Comparison of ENCODE assay signal across 17 cellular contexts in genomic region chr15:39631357-39631756, GRCh38. TPM values are rescaled to one million over a fixed set of nuclear protein-coding genes. Genes with fewer than 3 reads are reported as not detected.
DNase-seq lines count a peak whose midpoint lies in the region; ATAC-seq and TF ChIP-seq lines count a peak whose summit lies in the region.
"Had no signal": no experiment of that assay in that cellular context is flagged by ENCODE, and none has a peak within 500 bp of the region (broad histone marks: within the 10 kb centered on the region; RNA-seq: fewer than 3 reads in every experiment).

No MANE protein-coding gene starts in this region.

- H3K14ac ChIP-seq in IMR-90 (replicated peaks; ENCODE audit: low read depth, low read length): no peak overlapping the region

- H2BK15ac ChIP-seq in IMR-90 (ENCODE audit: low read depth, low read length): no peak overlapping the region

- H3K56ac ChIP-seq in IMR-90 (ENCODE audit: extremely low read depth, insufficient read depth, low read length): no peak overlapping the region

- H3K27me3 ChIP-seq in IMR-90 (ENCODE audit: control insufficient read depth, insufficient read depth, low read length): no peaks in the 10 kb centered on the region
- no peaks in the 10 kb centered on the region for H3K27me3 ChIP-seq in prostate gland (replicated peaks; ENCODE audit: insufficient read depth)
- H3K27me3 ChIP-seq: right lobe of liver, testis had no signal

- no peak overlapping the region for H3K9ac ChIP-seq in IMR-90 (ENCODE audit: low read depth, low read length)

- no peaks in the 10 kb centered on the region for H4K20me1 ChIP-seq in IMR-90 (ENCODE audit: insufficient read depth, low read length)

- H3K27me3 Mint-ChIP-seq in activated CD4-positive, alpha-beta T cell treated with anti-CD3 and anti-CD28 coated beads for 36 hours: peaks cover 2% of the 10 kb centered on the region
- H3K27me3 Mint-ChIP-seq in activated naive CD8-positive, alpha-beta T cell treated with anti-CD3 and anti-CD28 coated beads, Interleukin-2, amount 50 U/mL, for 24 hours: no peaks in the 10 kb centered on the region
- no peaks in the 10 kb centered on the region for H3K27me3 Mint-ChIP-seq in natural killer cell (ENCODE audit: low read depth in 2 of 2)
- H3K27me3 Mint-ChIP-seq: brain had no signal

- POLR2A ChIA-PET in activated CD4-positive, alpha-beta T cell treated with anti-CD3 and anti-CD28 coated beads for 36 hours (lab: Charles Lee): no interaction called here
- POLR2A ChIA-PET in IMR-90 (lab: Charles Lee; ENCODE audit: unreplicated experiment): no interaction called here

- H3K4me2 ChIP-seq in IMR-90 (ENCODE audit: low read depth, low read length): no peak overlapping the region
- H3K4me2 ChIP-seq: A549, PC-9 had no signal

- H3K9me3 Mint-ChIP-seq in activated CD4-positive, alpha-beta T cell treated with anti-CD3 and anti-CD28 coated beads for 36 hours (ENCODE audit: low read depth): peaks cover 5% of the 10 kb centered on the region
- no peaks in the 10 kb centered on the region for H3K9me3 Mint-ChIP-seq in activated naive CD8-positive, alpha-beta T cell treated with anti-CD3 and anti-CD28 coated beads, Interleukin-2, amount 50 U/mL, for 24 hours
- H3K9me3 Mint-ChIP-seq in natural killer cell: peaks cover 2 to 5% of the 10 kb centered on the region in 2 donors
- H3K9me3 Mint-ChIP-seq: naive B cell had no signal

- no peak overlapping the region for H4K8ac ChIP-seq in IMR-90 (ENCODE audit: low read depth in 2 of 2, low read length in 2 of 2)

- H3K27ac ChIP-seq in IMR-90 (ENCODE audit: insufficient read depth, low read length) (no peak overlapping the region), prostate gland (no peak overlapping the region)
- H3K27ac ChIP-seq: A549, PC-9, right lobe of liver, testis had no signal

- no peak overlapping the region for H2BK20ac ChIP-seq in IMR-90 (ENCODE audit: low read depth, low read length)

- no peak overlapping the region for H4K91ac ChIP-seq in IMR-90 (ENCODE audit: insufficient read depth, low read depth, low read length)

- no peak overlapping the region; the same call in 1 of the 2 replicates for H2BK120ac ChIP-seq in IMR-90 (ENCODE audit: low read depth, low read length)

- H3K4me1 Mint-ChIP-seq in activated CD4-positive, alpha-beta T cell treated with anti-CD3 and anti-CD28 coated beads for 36 hours: peaks cover 43% of the 10 kb centered on the region
- H3K4me1 Mint-ChIP-seq in activated naive CD8-positive, alpha-beta T cell treated with anti-CD3 and anti-CD28 coated beads, Interleukin-2, amount 50 U/mL, for 24 hours: peaks cover 54% of the 10 kb centered on the region
- H3K4me1 Mint-ChIP-seq in natural killer cell: peaks cover 61 to 68% of the 10 kb centered on the region in 2 donors
- H3K4me1 Mint-ChIP-seq: naive B cell had no signal

- no peak overlapping the region for H4K5ac ChIP-seq in IMR-90 (ENCODE audit: low read depth, low read length)

- no peak overlapping the region for H2AK9ac ChIP-seq in IMR-90 (replicated peaks; ENCODE audit: low read depth, low read length, poor library complexity)

- TF ChIP-seq CTCF in IMR-90 (conservative IDR thresholded peaks at IDR 0.05; ENCODE audit: low read depth, low read length) (no peak), natural killer cell (IDR thresholded peaks at IDR 0.05) (no peak), prostate gland (IDR thresholded peaks at IDR 0.05) (no peak)

- H3K36me3 ChIP-seq in IMR-90 (ENCODE audit: control insufficient read depth, insufficient read depth, low read length): no peaks in the 10 kb centered on the region
- no peaks in the 10 kb centered on the region for H3K36me3 ChIP-seq in prostate gland
- H3K36me3 ChIP-seq: right lobe of liver had no signal

- no peak overlapping the region; the same call in 1 of the 2 replicates for H3K4ac ChIP-seq in IMR-90 (ENCODE audit: low read depth, low read length)

- TF ChIP-seq POLR2A in IMR-90 (IDR thresholded peaks at IDR 0.05; ENCODE audit: low read depth, low read length): no peak
- TF ChIP-seq POLR2A in prostate gland (IDR thresholded peaks at IDR 0.05): no peak

- H2AK5ac ChIP-seq in IMR-90 (ENCODE audit: low read depth, low read length): no peak overlapping the region

- no CpG with 5 or more reads among the region's 3 CpGs for WGBS in IMR-90 (ENCODE audit: extremely low coverage in 2 of 2, insufficient read length in 1 of 2), 2 experiments
- WGBS in prostate gland: 99% methylated on average over 3 of the region's 3 CpGs

- no peak overlapping the region for H2BK5ac ChIP-seq in IMR-90 (ENCODE audit: low read depth, low read length, poor library complexity, severe bottlenecking)

- dilution Hi-C loops in IMR-90 (cut with HindIII; ENCODE audit: low sequenced_read_pairs, unreplicated experiment): no loop called here

- in situ Hi-C loops in IMR-90 (cut with MboI; ENCODE audit: low sequenced_read_pairs): no loop called here

- H3K36me3 Mint-ChIP-seq in activated CD4-positive, alpha-beta T cell treated with anti-CD3 and anti-CD28 coated beads for 36 hours (ENCODE audit: low read depth): peaks cover 1% of the 10 kb centered on the region
- H3K36me3 Mint-ChIP-seq in activated naive CD8-positive, alpha-beta T cell treated with anti-CD3 and anti-CD28 coated beads, Interleukin-2, amount 50 U/mL, for 24 hours (ENCODE audit: low read depth): peaks cover 7% of the 10 kb centered on the region
- H3K36me3 Mint-ChIP-seq in natural killer cell: peaks cover 6% of the 10 kb centered on the region
- H3K36me3 Mint-ChIP-seq: brain, naive B cell had no signal

- ATAC-seq in activated CD4-positive, alpha-beta T cell treated with anti-CD3 and anti-CD28 coated beads for 36 hours: peak; percentile 38
- ATAC-seq in IMR-90 (ENCODE audit: low read depth) (no peak), natural killer cell (peak in 2 of 3 donors; percentile 14 to 16), GM18498 (IDR thresholded peaks at IDR 0.05; ENCODE audit: unreplicated experiment) (no peak)
- ATAC-seq in activated naive CD8-positive, alpha-beta T cell treated with anti-CD3 and anti-CD28 coated beads, Interleukin-2, amount 50 U/mL, for 24 hours: peak; percentile 78
- ATAC-seq: A549, left colon, right lobe of liver had no signal

- no peaks in the 10 kb centered on the region for H3K79me1 ChIP-seq in IMR-90 (ENCODE audit: low read depth in 1 of 2, low read length in 2 of 2)

- intact Hi-C loops in activated CD4-positive, alpha-beta T cell treated with anti-CD3 and anti-CD28 coated beads for 36 hours (cut with DNase I, micrococcal nuclease): no loop called here
- intact Hi-C loops in IMR-90 (cut with micrococcal nuclease): no loop called here
- intact Hi-C loops in natural killer cell (cut with micrococcal nuclease): loop anchor here (1.0 kb wide), 1 partner anchor 8 kb away; no protein-coding TSS in a partner anchor
- intact Hi-C loops in prostate gland (cut with DNase I): no loop called here

- TF ChIP-seq RAD21 in IMR-90 (IDR thresholded peaks at IDR 0.05; ENCODE audit: low read length): no peak

- H3K9me3 ChIP-seq in IMR-90 (ENCODE audit: control insufficient read depth, insufficient read depth, low read length) (no peaks in the 10 kb centered on the region; the same call in 1 of the 2 replicates), prostate gland (no peaks in the 10 kb centered on the region)
- H3K9me3 ChIP-seq: A549, right lobe of liver, testis had no signal

- CTCF ChIA-PET in activated CD4-positive, alpha-beta T cell treated with anti-CD3 and anti-CD28 coated beads for 36 hours (lab: Charles Lee): no interaction called here
- CTCF ChIA-PET in IMR-90 (lab: Yijun Ruan, JAX): interaction anchor here (0.9 kb wide), 1 partner anchor 768 kb away, joined by 3 read pairs; no protein-coding TSS in a partner anchor

- peak overlapping the region; percentile 66 for H3K27ac Mint-ChIP-seq in activated CD4-positive, alpha-beta T cell treated with anti-CD3 and anti-CD28 coated beads for 36 hours
- H3K27ac Mint-ChIP-seq in activated naive CD8-positive, alpha-beta T cell treated with anti-CD3 and anti-CD28 coated beads, Interleukin-2, amount 50 U/mL, for 24 hours: peak overlapping the region; percentile 71
- peak overlapping the region; percentile 100 for H3K27ac Mint-ChIP-seq in natural killer cell
- H3K27ac Mint-ChIP-seq: naive B cell had no signal

- H3K4me3 Mint-ChIP-seq in activated CD4-positive, alpha-beta T cell treated with anti-CD3 and anti-CD28 coated beads for 36 hours: no peak overlapping the region
- peak overlapping the region; percentile 16 for H3K4me3 Mint-ChIP-seq in activated naive CD8-positive, alpha-beta T cell treated with anti-CD3 and anti-CD28 coated beads, Interleukin-2, amount 50 U/mL, for 24 hours
- H3K4me3 Mint-ChIP-seq in natural killer cell: peak overlapping the region; percentile 63
- H3K4me3 Mint-ChIP-seq: brain, naive B cell had no signal

- H3K4me3 ChIP-seq in IMR-90 (ENCODE audit: insufficient read depth, low read depth, low read length) (no peak overlapping the region), prostate gland (no peak overlapping the region)
- H3K4me3 ChIP-seq: A549, PC-9, right lobe of liver, testis had no signal

- H3K9me1 ChIP-seq in IMR-90 (ENCODE audit: insufficient read depth, low read length): peaks cover 16% of the 10 kb centered on the region

- H2AFZ ChIP-seq in IMR-90 (replicated peaks; ENCODE audit: low read length, poor library complexity): no peak overlapping the region
- H2AFZ ChIP-seq: PC-9 had no signal

- peaks cover 11% of the 10 kb centered on the region for H3K4me1 ChIP-seq in IMR-90 (ENCODE audit: control insufficient read depth, insufficient read depth, low read length)
- H3K4me1 ChIP-seq in prostate gland (replicated peaks): peaks cover 7% of the 10 kb centered on the region
- H3K4me1 ChIP-seq: right lobe of liver had no signal

- 0 out of 2 replicates have a peak overlapping the region, but pooled peaks have one; percentile 2 for H3K23ac ChIP-seq in IMR-90 (ENCODE audit: low read depth, low read length)

- peak; percentile 47 for DNase-seq in activated CD4-positive, alpha-beta T cell treated with anti-CD3 and anti-CD28 coated beads for 36 hours
- no peak for DNase-seq in activated CD4-positive, alpha-beta T cell treated with anti-CD3 and anti-CD28 coated beads for 1 hour
- peak; percentile 45 for DNase-seq in IMR-90
- DNase-seq in activated naive CD8-positive, alpha-beta T cell treated with anti-CD3 and anti-CD28 coated beads, Interleukin-2, amount 50 U/mL, for 24 hours: no peak
- DNase-seq in natural killer cell: no peak
- no peak for DNase-seq in prostate gland (ENCODE audit: low spot score)
- DNase-seq in NCI-H1105 (lab: John Stamatoyannopoulos, UW): no peak
- DNase-seq: Calu3, left colon, naive B cell, NCI-H345, PC-9, right lobe of liver, testis had no signal

- no peak overlapping the region for H3K18ac ChIP-seq in IMR-90 (ENCODE audit: low read depth, low read length)

- BruUV-seq in IMR-90 (replicated peaks; lab: Mats Ljungman, UMichigan): no TSS peak

RNA-seq across cellular contexts. Expression of gene THBS1, which starts 50.5 kb away (rescaled TPM):
- total RNA-seq in activated CD4-positive, alpha-beta T cell treated with anti-CD3 and anti-CD28 coated beads for 36 hours: under 1 TPM; 0.23 to 0.57 TPM
- 3,217 and 4,071 TPM in 2 replicates for total RNA-seq in IMR-90 (2012; rRNA removed)
- polyA plus RNA-seq in IMR-90 (2012; rRNA removed): 1,562 and 1,711 TPM in 2 replicates
- polyA plus RNA-seq in IMR-90 (2012; cell fraction: cytosol; rRNA removed): 567 and 904 TPM in 2 replicates
- 2,496 and 5,799 TPM in 2 replicates for polyA plus RNA-seq in IMR-90 (2012; cell fraction: nucleus; rRNA removed; ENCODE audit: low replicate concordance)
- 10 to 100 TPM; 27.1 to 43.3 (median 38.3) TPM for total RNA-seq in natural killer cell
- total RNA-seq in prostate gland: 10 to 100 TPM; 50.1 to 95.7 TPM

Comparison
In these comparisons a context has a peak if more than half of its experiments do, and no peak if none do; other contexts are left out.
1. DNase-seq: peak in activated CD4-positive, alpha-beta T cell treated with anti-CD3 and anti-CD28 coated beads for 36 hours (single experiment) and IMR-90 (single experiment); none in activated CD4-positive, alpha-beta T cell treated with anti-CD3 and anti-CD28 coated beads for 1 hour (single experiment), activated naive CD8-positive, alpha-beta T cell treated with anti-CD3 and anti-CD28 coated beads, Interleukin-2, amount 50 U/mL, for 24 hours (single experiment), natural killer cell (single experiment), prostate gland (single experiment) and NCI-H1105 (single experiment).
2. ATAC-seq: peak in activated CD4-positive, alpha-beta T cell treated with anti-CD3 and anti-CD28 coated beads for 36 hours (single experiment), activated naive CD8-positive, alpha-beta T cell treated with anti-CD3 and anti-CD28 coated beads, Interleukin-2, amount 50 U/mL, for 24 hours (single experiment) and natural killer cell (2 of 3); none in IMR-90 (single experiment) and GM18498 (single experiment).
3. RNA of gene THBS1, which starts 50.5 kb away (total RNA-seq): 3,217 to 4,071 TPM in IMR-90; 50.1 to 95.7 TPM in prostate gland, 27.1 to 43.3 TPM in natural killer cell and 0.23 to 0.57 TPM in activated CD4-positive, alpha-beta T cell treated with anti-CD3 and anti-CD28 coated beads for 36 hours; every median in the first group is over 10 times any median in the second.
4. Peak in every context shown above with its lines, with median percentiles within 50 percentile points of each other: H3K27ac Mint-ChIP-seq.